In the genomic region with DNA sequence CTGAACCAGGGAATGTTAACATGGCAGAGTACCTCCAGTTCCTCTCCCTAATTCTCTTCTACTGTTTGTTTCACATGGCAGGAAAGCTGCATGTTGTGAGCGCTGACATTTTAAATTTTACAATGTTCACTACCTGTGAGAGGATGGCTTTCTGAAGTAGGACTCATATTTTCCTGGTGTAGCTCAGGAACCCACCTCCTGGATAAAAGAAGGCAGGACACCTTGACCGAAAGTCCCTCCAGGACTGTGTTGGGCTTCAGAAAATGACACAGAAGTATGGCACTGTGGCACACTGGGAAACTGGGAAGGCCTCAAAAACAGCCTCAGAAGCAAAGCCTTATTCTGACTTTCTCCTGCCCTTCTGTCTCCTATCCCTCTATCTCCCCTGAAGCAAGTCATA, we compare ENCODE assay signal across 15 cellular contexts. TPM values are rescaled to one million over a fixed set of nuclear protein-coding genes. Genes with fewer than 3 reads are reported as not detected.
A peak's percentile ranks its signal among the peaks of the same experiment; 100 is the strongest.
DNase-seq lines count a peak whose midpoint lies in the region; ATAC-seq and TF ChIP-seq lines count a peak whose summit lies in the region.
"Had no signal": no experiment of that assay in that cellular context is flagged by ENCODE, and none has a peak within 500 bp of the region (broad histone marks: within the 10 kb centered on the region; RNA-seq: fewer than 3 reads in every experiment).

No MANE protein-coding gene starts in this region.

- H4K20me1 ChIP-seq in SK-N-SH (ENCODE audit: insufficient read depth) = no peaks in the 10 kb centered on the region; the same call in 1 of the 2 replicates

- H3F3A ChIP-seq in SK-N-SH (replicated peaks; ENCODE audit: insufficient read depth) = peaks cover 8% of the 10 kb centered on the region

- TF ChIP-seq CTCF in SK-N-SH (IDR thresholded peaks at IDR 0.05) (peak; percentile 48), foreskin keratinocyte (conservative IDR thresholded peaks at IDR 0.05) (peak; percentile 46), mesothelial cell of epicardium (IDR thresholded peaks at IDR 0.05; ENCODE audit: unreplicated experiment) (no peak)

- TF ChIP-seq EP300 in SK-N-SH (IDR thresholded peaks at IDR 0.05; ENCODE audit: borderline replicate concordance in 1 of 2, low read depth in 1 of 2, low read length in 1 of 2) = no peak

- CTCF ChIA-PET in SK-N-SH (lab: Yijun Ruan, JAX) = interaction anchor here (0.9 kb wide), 1 partner anchor 169 kb away, joined by 3 read pairs; no protein-coding TSS in a partner anchor

- H3K9ac ChIP-seq in SK-N-SH = no peak overlapping the region
- H3K9ac ChIP-seq: parathyroid adenoma had no signal

- 93% methylated on average over 2 of the region's 2 CpGs for WGBS in SK-N-SH (ENCODE audit: low lambda C conversion rate)

- H3K4me3 Mint-ChIP-seq in activated naive CD8-positive, alpha-beta T cell treated with anti-CD3 and anti-CD28 coated beads, Interleukin-2, amount 50 U/mL, for 24 hours = no peak overlapping the region
- H3K4me3 Mint-ChIP-seq in activated naive CD8-positive, alpha-beta T cell treated with anti-CD3 and anti-CD28 coated beads for 36 hours = no peak overlapping the region
- H3K4me3 Mint-ChIP-seq in mesothelial cell of epicardium = no peak overlapping the region
- H3K4me3 Mint-ChIP-seq: activated CD4-positive, alpha-beta T cell treated with anti-CD3 and anti-CD28 coated beads, Interleukin-2, amount 10 ng/mL, durations not matched to agents 24 days and 14 days had no signal

- H2AFZ ChIP-seq in SK-N-SH (ENCODE audit: low read depth) = no peak overlapping the region
- H2AFZ ChIP-seq: parathyroid adenoma had no signal

- H3K4me3 ChIP-seq in SK-N-SH (ENCODE audit: low read depth in 2 of 2, low read length in 1 of 2) = no peak overlapping the region
- H3K4me3 ChIP-seq: SJSA1, upper lobe of left lung had no signal

- H3K4me1 ChIP-seq in SK-N-SH (ENCODE audit: control insufficient read depth in 1 of 2, insufficient read depth in 2 of 2, low read depth in 1 of 2, low read length in 1 of 2) = peaks cover 0 to 38% of the 10 kb centered on the region in 2 experiments; a peak in 2 of 4 replicates
- H3K4me1 ChIP-seq in foreskin keratinocyte = peaks cover 38% of the 10 kb centered on the region
- H3K4me1 ChIP-seq: parathyroid adenoma had no signal

- H3K36me3 ChIP-seq in SK-N-SH (replicated peaks in 1 of 2; ENCODE audit: control insufficient read depth in 1 of 2, insufficient read depth in 2 of 2, low read length in 1 of 2) = no peaks in the 10 kb centered on the region
- H3K36me3 ChIP-seq: SJSA1, upper lobe of left lung had no signal

- no peaks in the 10 kb centered on the region for H3K9me2 ChIP-seq in SK-N-SH

- no peaks in the 10 kb centered on the region for H3K36me3 Mint-ChIP-seq in activated naive CD8-positive, alpha-beta T cell treated with anti-CD3 and anti-CD28 coated beads, Interleukin-2, amount 50 U/mL, for 24 hours (ENCODE audit: low read depth)
- H3K36me3 Mint-ChIP-seq in activated naive CD8-positive, alpha-beta T cell treated with anti-CD3 and anti-CD28 coated beads for 36 hours = no peaks in the 10 kb centered on the region
- H3K36me3 Mint-ChIP-seq in mesothelial cell of epicardium = peaks cover 2% of the 10 kb centered on the region

- H3K27ac ChIP-seq in SK-N-SH (ENCODE audit: low read depth in 2 of 2, low read length in 1 of 2) (no peak overlapping the region), foreskin keratinocyte (peak overlapping the region; percentile 56), temporal lobe (ENCODE audit: low read depth, low read length) (peak overlapping the region; percentile 13)
- H3K27ac ChIP-seq: parathyroid adenoma, SJSA1, upper lobe of left lung had no signal

- no peaks in the 10 kb centered on the region for H3K9me3 ChIP-seq in SK-N-SH
- H3K9me3 ChIP-seq: SJSA1, upper lobe of left lung had no signal

- H3K9me3 Mint-ChIP-seq in activated naive CD8-positive, alpha-beta T cell treated with anti-CD3 and anti-CD28 coated beads, Interleukin-2, amount 50 U/mL, for 24 hours = no peaks in the 10 kb centered on the region
- H3K9me3 Mint-ChIP-seq in activated naive CD8-positive, alpha-beta T cell treated with anti-CD3 and anti-CD28 coated beads for 36 hours = no peaks in the 10 kb centered on the region
- H3K9me3 Mint-ChIP-seq in mesothelial cell of epicardium = no peaks in the 10 kb centered on the region
- H3K9me3 Mint-ChIP-seq: activated CD4-positive, alpha-beta T cell treated with anti-CD3 and anti-CD28 coated beads, Interleukin-2, amount 10 ng/mL, durations not matched to agents 24 days and 14 days had no signal

- peaks cover 34% of the 10 kb centered on the region; the same call in 1 of the 2 replicates for H3K79me2 ChIP-seq in SK-N-SH (ENCODE audit: insufficient read depth)
- H3K79me2 ChIP-seq: parathyroid adenoma had no signal

- no peak overlapping the region for H3K4me2 ChIP-seq in SK-N-SH

- H3K27me3 Mint-ChIP-seq in activated naive CD8-positive, alpha-beta T cell treated with anti-CD3 and anti-CD28 coated beads, Interleukin-2, amount 50 U/mL, for 24 hours = no peaks in the 10 kb centered on the region
- no peaks in the 10 kb centered on the region for H3K27me3 Mint-ChIP-seq in activated naive CD8-positive, alpha-beta T cell treated with anti-CD3 and anti-CD28 coated beads for 36 hours
- H3K27me3 Mint-ChIP-seq in mesothelial cell of epicardium (ENCODE audit: low read depth) = no peaks in the 10 kb centered on the region

- H3K4me1 Mint-ChIP-seq in activated naive CD8-positive, alpha-beta T cell treated with anti-CD3 and anti-CD28 coated beads, Interleukin-2, amount 50 U/mL, for 24 hours = peaks cover 2% of the 10 kb centered on the region
- peaks cover 11% of the 10 kb centered on the region for H3K4me1 Mint-ChIP-seq in activated naive CD8-positive, alpha-beta T cell treated with anti-CD3 and anti-CD28 coated beads for 36 hours
- peaks cover 18% of the 10 kb centered on the region for H3K4me1 Mint-ChIP-seq in mesothelial cell of epicardium

- H3K27me3 ChIP-seq in SK-N-SH (ENCODE audit: insufficient read depth) = no peaks in the 10 kb centered on the region
- H3K27me3 ChIP-seq in foreskin keratinocyte = no peaks in the 10 kb centered on the region
- H3K27me3 ChIP-seq: SJSA1, upper lobe of left lung had no signal

- TF ChIP-seq RAD21 in SK-N-SH (IDR thresholded peaks at IDR 0.05; ENCODE audit: low read length) = no peak

- no peak overlapping the region for H3K27ac Mint-ChIP-seq in activated naive CD8-positive, alpha-beta T cell treated with anti-CD3 and anti-CD28 coated beads, Interleukin-2, amount 50 U/mL, for 24 hours
- no peak overlapping the region for H3K27ac Mint-ChIP-seq in activated naive CD8-positive, alpha-beta T cell treated with anti-CD3 and anti-CD28 coated beads for 36 hours
- no peak overlapping the region for H3K27ac Mint-ChIP-seq in mesothelial cell of epicardium
- H3K27ac Mint-ChIP-seq: activated CD4-positive, alpha-beta T cell treated with anti-CD3 and anti-CD28 coated beads, Interleukin-2, amount 10 ng/mL, durations not matched to agents 24 days and 14 days had no signal

- no peak for DNase-seq in activated naive CD8-positive, alpha-beta T cell treated with anti-CD3 and anti-CD28 coated beads, Interleukin-2, amount 50 U/mL, for 24 hours
- no peak for DNase-seq in activated naive CD8-positive, alpha-beta T cell treated with anti-CD3 and anti-CD28 coated beads for 36 hours
- DNase-seq in SK-N-SH (no peak), foreskin keratinocyte (no peak), NOMO-1 (lab: John Stamatoyannopoulos, UW; ENCODE audit: unreplicated experiment in 2 of 2) (no peak), mesothelial cell of epicardium (ENCODE audit: low spot score in 2 of 2, unreplicated experiment in 2 of 2) (no peak)
- DNase-seq: activated CD4-positive, alpha-beta T cell treated with anti-CD3 and anti-CD28 coated beads, Interleukin-2, amount 10 ng/mL, durations not matched to agents 24 days and 14 days; activated naive CD4-positive, alpha-beta T cell treated with Interleukin-2 at 50 U/mL for 16 hours; C1 segment of cervical spinal cord; NCI-H2029; upper lobe of left lung had no signal

- ATAC-seq in activated naive CD8-positive, alpha-beta T cell treated with anti-CD3 and anti-CD28 coated beads, Interleukin-2, amount 50 U/mL, for 24 hours = peak; percentile 40
- ATAC-seq in foreskin keratinocyte (peak; percentile 41), GM21825 (IDR thresholded peaks at IDR 0.05; ENCODE audit: unreplicated experiment) (no peak)

- POLR2A ChIA-PET in SK-N-SH (lab: Yijun Ruan, JAX) = no interaction called here

TF ChIP-seq in SK-N-SH, 30 proteins besides CTCF, POLR2A, EP300 and RAD21 (continues in another document):
- TF ChIP-seq RCOR1 (IDR thresholded peaks at IDR 0.05; ENCODE audit: low read length) (no peak), SIN3A (IDR thresholded peaks at IDR 0.05; ENCODE audit: borderline replicate concordance, low read depth, low read length) (no peak), JUND (IDR thresholded peaks at IDR 0.05) (no peak), TCF12 (IDR thresholded peaks at IDR 0.05) (no peak), FOXM1 (IDR thresholded peaks at IDR 0.05; ENCODE audit: low read depth) (no peak), YY1 (IDR thresholded peaks at IDR 0.05; ENCODE audit: low read depth) (no peak), ELF1 (IDR thresholded peaks at IDR 0.05) (no peak)
- TF ChIP-seq, protein P1, sequence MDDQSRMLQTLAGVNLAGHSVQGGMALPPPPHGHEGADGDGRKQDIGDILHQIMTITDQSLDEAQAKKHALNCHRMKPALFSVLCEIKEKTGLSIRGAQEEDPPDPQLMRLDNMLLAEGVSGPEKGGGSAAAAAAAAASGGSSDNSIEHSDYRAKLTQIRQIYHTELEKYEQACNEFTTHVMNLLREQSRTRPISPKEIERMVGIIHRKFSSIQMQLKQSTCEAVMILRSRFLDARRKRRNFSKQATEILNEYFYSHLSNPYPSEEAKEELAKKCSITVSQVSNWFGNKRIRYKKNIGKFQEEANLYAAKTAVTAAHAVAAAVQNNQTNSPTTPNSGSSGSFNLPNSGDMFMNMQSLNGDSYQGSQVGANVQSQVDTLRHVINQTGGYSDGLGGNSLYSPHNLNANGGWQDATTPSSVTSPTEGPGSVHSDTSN (IDR thresholded peaks at IDR 0.05) = no peak

RNA-seq across cellular contexts. Expression of gene PTPRK, which starts 33.3 kb away (rescaled TPM):
- total RNA-seq in activated naive CD8-positive, alpha-beta T cell treated with anti-CD3 and anti-CD28 coated beads for 36 hours = 10 to 100 TPM; 13.4 to 18.0 TPM
- 8.0 and 9.5 TPM in 2 replicates for polyA plus RNA-seq in SK-N-SH (2012; rRNA removed)
- polyA plus RNA-seq in SK-N-SH (2012; cell fraction: cytosol; rRNA removed) = 12.3 and 14.5 TPM in 2 replicates
- polyA plus RNA-seq in SK-N-SH (2012; cell fraction: nucleus; rRNA removed) = 8.9 and 10.3 TPM in 2 replicates
- total RNA-seq in foreskin keratinocyte = 89.8 and 177 TPM in 2 replicates
- 19.4 and 31.1 TPM in 2 replicates for polyA plus RNA-seq in foreskin keratinocyte
- total RNA-seq in temporal lobe = 127 TPM
- total RNA-seq in mesothelial cell of epicardium = 87.4 to 93.7 TPM (median 90.0 TPM) in 3 replicates

Comparison
In these comparisons a context has a peak if more than half of its experiments do, and no peak if none do; other contexts are left out.
1. H3K27ac ChIP-seq: peak in foreskin keratinocyte (single experiment) and temporal lobe (single experiment); none in SK-N-SH (0 of 2).